8 cellular contexts compared by ENCODE assay signal in the genomic region with DNA sequence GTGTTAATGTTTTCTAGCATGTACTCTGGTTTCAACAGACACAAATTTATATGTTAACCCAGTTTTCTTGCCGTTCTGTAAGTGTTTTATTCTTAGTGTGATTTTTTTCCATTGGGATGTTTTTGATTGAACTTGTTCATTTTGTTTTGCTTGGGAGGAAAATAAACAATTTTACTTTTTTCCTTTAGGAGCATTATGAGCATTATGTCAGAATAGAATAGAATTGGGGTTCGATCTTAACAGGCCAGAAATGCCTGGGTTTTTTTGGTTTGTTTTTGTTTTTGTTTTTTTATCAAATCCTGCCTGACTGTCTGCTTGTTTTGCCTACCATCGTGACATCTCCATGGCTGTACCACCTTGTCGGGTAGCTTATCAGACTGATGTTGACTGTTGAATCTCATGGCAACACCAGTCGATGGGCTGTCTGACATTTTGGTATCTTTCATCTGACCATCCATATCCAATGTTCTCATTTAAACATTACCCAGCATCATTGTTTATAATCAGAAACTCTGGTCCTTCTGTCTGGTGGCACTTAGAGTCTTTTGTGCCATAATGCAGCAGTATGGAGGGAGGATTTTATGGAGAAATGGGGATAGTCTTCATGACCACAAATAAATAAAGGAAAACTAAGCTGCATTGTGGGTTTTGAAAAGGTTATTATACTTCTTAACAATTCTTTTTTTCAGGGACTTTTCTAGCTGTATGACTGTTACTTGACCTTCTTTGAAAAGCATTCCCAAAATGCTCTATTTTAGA. TPM values are rescaled to one million over a fixed set of nuclear protein-coding genes. Genes with fewer than 3 reads are reported as not detected.
DNase-seq lines count a peak whose midpoint lies in the region; ATAC-seq and TF ChIP-seq lines count a peak whose summit lies in the region.

No MANE protein-coding gene starts in this region.

- no peaks in the 10 kb centered on the region for H4K20me1 ChIP-seq in fibroblast of lung (ENCODE audit: control insufficient read depth, extremely low read depth, insufficient read depth, low read length)

- peak overlapping the region; percentile 85 for H3K4me2 ChIP-seq in fibroblast of lung (ENCODE audit: extremely low read depth, insufficient read depth, low read length)

- DNase-seq in NCI-H510A treated with DMSO at 0.1 percent for 48 hours (lab: John Stamatoyannopoulos, UW) (peak; percentile 48), NCI-H510A (lab: John Stamatoyannopoulos, UW) (no peak), T-cell (no peak), fibroblast of lung (ENCODE audit: low read depth in 2 of 2) (peak; percentile 39 to 64), skeletal muscle cell (ENCODE audit: low read depth) (no peak), NCI-H1436 treated with DMSO at 0.1 percent for 48 hours (lab: John Stamatoyannopoulos, UW) (no peak), GM03348 (ENCODE audit: low spot score) (no peak)

- H2AFZ ChIP-seq in fibroblast of lung (ENCODE audit: low read length): no peak overlapping the region

- H3K36me3 Mint-ChIP-seq in T-cell: peaks cover 41% of the 10 kb centered on the region

- POLR2A ChIA-PET in T-cell (lab: Charles Lee): interaction anchor here in 1 of 2 donors (0.5 to 1.1 kb wide), 9 partner anchors 9 to 1353 kb away, joined by 3 to 5 read pairs (median 4); no protein-coding TSS in a partner anchor

- peak overlapping the region; percentile 98 to 100 (median 99) for H3K4me3 Mint-ChIP-seq in T-cell

- no peak for TF ChIP-seq CTCF in fibroblast of lung (conservative IDR thresholded peaks at IDR 0.05 in 1 of 2, IDR thresholded peaks at IDR 0.05 in 1 of 2; ENCODE audit: low read depth in 1 of 2, low read length in 2 of 2)

- peak overlapping the region; percentile 97 to 99 (median 98) for H3K4me3 ChIP-seq in fibroblast of lung (replicated peaks in 1 of 4; ENCODE audit: control extremely low read depth in 1 of 4, insufficient read depth in 1 of 4, low read depth in 3 of 4, low read length in 4 of 4)
- peak overlapping the region; percentile 63 for H3K4me3 ChIP-seq in skeletal muscle cell (ENCODE audit: low read depth, low read length)

- H3K79me2 ChIP-seq in fibroblast of lung (ENCODE audit: control insufficient read depth, insufficient read depth, low read length): peaks cover 43% of the 10 kb centered on the region

- H3K9me3 Mint-ChIP-seq in T-cell: no peaks in the 10 kb centered on the region

- peaks cover 5% of the 10 kb centered on the region for H3K4me1 ChIP-seq in fibroblast of lung (ENCODE audit: control insufficient read depth, extremely low read depth, insufficient read depth, low read length)

- H3K27me3 ChIP-seq in fibroblast of lung (ENCODE audit: control insufficient read depth, insufficient read depth, low read length): no peaks in the 10 kb centered on the region

- H3K27ac Mint-ChIP-seq in T-cell: peak overlapping the region; percentile 99 to 100

- CTCF ChIA-PET in T-cell (lab: Charles Lee): interaction anchor here in 1 of 2 donors (0.6 to 5.7 kb wide), 4 partner anchors 19 to 87 kb away, joined by 3 to 37 read pairs (median 4); no protein-coding TSS in a partner anchor

- H3K9me3 ChIP-seq in fibroblast of lung (ENCODE audit: control insufficient read depth, insufficient read depth, low read depth, low read length): no peaks in the 10 kb centered on the region

- H3K27me3 Mint-ChIP-seq in T-cell: no peaks in the 10 kb centered on the region

- peaks cover 3% of the 10 kb centered on the region for H3K36me3 ChIP-seq in fibroblast of lung (ENCODE audit: control insufficient read depth, insufficient read depth, low read length)

- ATAC-seq in T-cell (replicated peaks in 1 of 4) (no peak), HG03025 (IDR thresholded peaks at IDR 0.05; ENCODE audit: low FRiP score, unreplicated experiment) (no peak)

- peaks cover 68 to 80% (median 77%) of the 10 kb centered on the region in 3 donors for H3K4me1 Mint-ChIP-seq in T-cell

- peak overlapping the region; percentile 97 for H3K9ac ChIP-seq in fibroblast of lung (ENCODE audit: insufficient read depth, low read length)

- H3K27ac ChIP-seq in fibroblast of lung (ENCODE audit: insufficient read depth, low read length): peak overlapping the region; percentile 100

RNA-seq across cellular contexts. Expression of a gene that starts 51.7 kb away (rescaled TPM):
- total RNA-seq in T-cell (10 to 100 TPM; 16.6 to 27.9 (median 25.1) TPM), fibroblast of lung (4.6 and 5.6 TPM in 2 replicates)
- 3.6 TPM in 2 replicates for polyA plus RNA-seq in fibroblast of lung
- 2.5 and 3.0 TPM in 2 replicates for polyA plus RNA-seq in fibroblast of lung (2012)
- polyA minus RNA-seq in fibroblast of lung (ENCODE audit: low replicate concordance): 0.75 TPM in 1 of 2 replicates, not detected in the other

RNA-seq across cellular contexts. Expression of a gene that starts 51.8 kb away (rescaled TPM):
- total RNA-seq in T-cell (10 to 100 TPM; 57.7 to 90.4 (median 61.7) TPM), fibroblast of lung (21.3 and 21.6 TPM in 2 replicates)
- polyA plus RNA-seq in fibroblast of lung: 14.8 and 16.0 TPM in 2 replicates
- 16.9 and 20.7 TPM in 2 replicates for polyA plus RNA-seq in fibroblast of lung (2012)
- polyA minus RNA-seq in fibroblast of lung (ENCODE audit: low replicate concordance): 0.67 and 1.0 TPM in 2 replicates

Comparison
In these comparisons a context has a peak if more than half of its experiments do, and no peak if none do; other contexts are left out.
1. DNase-seq: peak in NCI-H510A treated with DMSO at 0.1 percent for 48 hours (single experiment) and fibroblast of lung (2 of 2); none in NCI-H510A (single experiment), T-cell (0 of 34), skeletal muscle cell (single experiment), NCI-H1436 treated with DMSO at 0.1 percent for 48 hours (single experiment) and GM03348 (single experiment).